Comparison of ENCODE assay signal across 1 cellular context in the genomic region with DNA sequence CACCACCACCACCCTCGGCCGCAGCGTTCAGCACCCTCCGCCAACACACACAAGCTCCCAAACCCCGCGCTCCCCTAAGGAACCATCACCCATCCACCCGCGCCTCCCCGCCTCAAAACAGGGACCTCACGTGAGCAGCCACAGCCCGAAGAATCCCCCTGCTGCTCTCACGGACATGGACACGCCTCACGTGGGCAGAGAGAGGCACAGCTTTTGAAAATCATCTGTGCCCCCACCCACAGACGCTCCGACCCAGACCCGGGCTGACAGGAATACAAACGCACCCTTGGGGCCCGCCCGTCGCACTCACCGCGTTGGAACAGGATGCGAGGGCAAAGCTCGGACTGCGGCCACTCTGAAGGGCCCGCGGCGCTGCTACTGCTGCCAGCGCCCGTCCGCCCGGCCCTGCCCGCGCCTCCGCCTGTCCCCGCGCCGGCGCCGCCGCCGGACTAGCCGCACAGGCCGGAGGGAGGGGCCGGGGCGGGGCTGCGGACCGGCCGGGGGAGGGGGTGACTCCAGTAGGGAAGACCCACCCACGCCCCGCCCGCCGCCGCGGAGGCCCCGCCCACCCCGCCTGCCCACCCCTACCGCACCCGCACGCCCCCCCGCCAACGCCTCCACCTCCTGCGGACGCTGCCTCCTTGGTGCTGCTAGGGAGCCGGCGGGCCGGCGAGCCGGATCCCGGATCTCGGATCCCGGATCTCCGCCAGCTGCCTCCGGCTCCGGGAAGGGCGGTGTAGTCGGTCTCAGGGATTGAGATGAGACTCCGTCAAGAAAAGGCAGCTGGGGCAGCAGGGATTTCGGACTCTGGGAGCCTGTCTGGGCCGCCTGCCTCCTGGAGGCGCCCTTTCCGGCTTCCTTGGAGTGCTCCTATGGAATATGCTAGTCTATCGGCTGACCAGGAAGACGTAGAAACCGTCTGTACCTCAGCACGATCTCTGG.
TF ChIP-seq lines count a peak whose summit lies in the region.

A gene (minus strand): TSS at position 461 of the 942 bp plus-strand sequence. CDS start 8,246 bp downstream, outside the sequence.

TF ChIP-seq in PFSK-1, 5 proteins besides CTCF, POLR2A, EP300 and RAD21 (continued from another document):
- TF ChIP-seq FOXP2 (optimal IDR thresholded peaks at IDR 0.05; ENCODE audit: borderline replicate concordance, extremely low read depth, extremely low read length, insufficient read depth): peak; percentile 9
